14 cellular contexts compared by ENCODE assay signal in genomic region chr5:135645336-135645735, GRCh38.
DNase-seq lines count a peak whose midpoint lies in the region; TF ChIP-seq lines count a peak whose summit lies in the region.
"Had no signal": no experiment of that assay in that cellular context is flagged by ENCODE, and none has a peak within 500 bp of the region (broad histone marks: within the 10 kb centered on the region; RNA-seq: fewer than 3 reads in every experiment).

No MANE protein-coding gene starts in this region.

- WGBS in smooth muscle cell (ENCODE audit: low lambda C conversion rate), result 90% methylated on average over 6 of the region's 6 CpGs

- H3K27ac ChIP-seq in breast epithelium (peak overlapping the region; percentile 63 to 77), smooth muscle cell (ENCODE audit: low read depth) (peak overlapping the region; percentile 33)
- no peak overlapping the region for H3K27ac ChIP-seq in effector memory CD4-positive, alpha-beta T cell (ENCODE audit: insufficient read depth, low read length, poor library complexity, severe bottlenecking)
- H3K27ac ChIP-seq: HL-60 had no signal

- H3K4me1 ChIP-seq in breast epithelium (no peaks in the 10 kb centered on the region), smooth muscle cell (ENCODE audit: low read depth) (peaks cover 4% of the 10 kb centered on the region)
- H3K4me1 ChIP-seq in effector memory CD4-positive, alpha-beta T cell (ENCODE audit: control insufficient read depth, insufficient read depth, low read length, poor library complexity, severe bottlenecking), result no peaks in the 10 kb centered on the region

- no peaks in the 10 kb centered on the region for H4K20me1 ChIP-seq in smooth muscle cell (ENCODE audit: low read depth)

- H3K79me2 ChIP-seq in smooth muscle cell (ENCODE audit: low read depth), result no peaks in the 10 kb centered on the region

- DNase-seq in MV-4-11 (lab: John Stamatoyannopoulos, UW) (peak; percentile 51), breast epithelium (ENCODE audit: low spot score in 2 of 2) (no peak), islet precursor cell (peak; percentile 16), smooth muscle cell (lab: John Stamatoyannopoulos, UW; ENCODE audit: unreplicated experiment) (no peak), HEK293T (ENCODE audit: extremely low spot score) (no peak)
- DNase-seq in NK-92 treated with Interleukin-12 subunit alpha and Interleukin-12 subunit beta, amount 100 ng/mL, for 24 hours (lab: John Stamatoyannopoulos, UW), result no peak
- DNase-seq in effector memory CD4-positive, alpha-beta T cell, result no peak
- DNase-seq: CD4-positive, alpha-beta T cell; EL; H9; NCI-H1092 treated with DMSO at 0.1 percent for 48 hours; NCI-H524 had no signal

- H3K36me3 ChIP-seq in breast epithelium (no peaks in the 10 kb centered on the region), smooth muscle cell (ENCODE audit: low read depth) (no peaks in the 10 kb centered on the region)
- H3K36me3 ChIP-seq in effector memory CD4-positive, alpha-beta T cell (ENCODE audit: control insufficient read depth, insufficient read depth, low read length), result no peaks in the 10 kb centered on the region

- H2AFZ ChIP-seq in smooth muscle cell (ENCODE audit: low read depth), result no peak overlapping the region

- TF ChIP-seq CTCF in breast epithelium (IDR thresholded peaks at IDR 0.05) (no peak), smooth muscle cell (IDR thresholded peaks at IDR 0.05; ENCODE audit: borderline replicate concordance, insufficient read depth, poor library complexity, severe bottlenecking) (no peak)

- peaks cover 21% of the 10 kb centered on the region for H3F3A ChIP-seq in smooth muscle cell (ENCODE audit: low read depth)

- no peak overlapping the region for H3K4me3 ChIP-seq in breast epithelium
- no peak overlapping the region for H3K4me3 ChIP-seq in smooth muscle cell
- no peak overlapping the region for H3K4me3 ChIP-seq in effector memory CD4-positive, alpha-beta T cell (ENCODE audit: insufficient read depth, low read depth, low read length, poor library complexity, severe bottlenecking)
- H3K4me3 ChIP-seq: K562 had no signal

- TF ChIP-seq POLR2A in breast epithelium (IDR thresholded peaks at IDR 0.05), result no peak

- no peak overlapping the region for H3K9ac ChIP-seq in smooth muscle cell (ENCODE audit: low read depth)

- no peaks in the 10 kb centered on the region for H3K27me3 ChIP-seq in breast epithelium
- H3K27me3 ChIP-seq in smooth muscle cell (ENCODE audit: low read depth), result no peaks in the 10 kb centered on the region
- no peaks in the 10 kb centered on the region for H3K27me3 ChIP-seq in effector memory CD4-positive, alpha-beta T cell (replicated peaks; ENCODE audit: control insufficient read depth, insufficient read depth, low read length, poor library complexity, severe bottlenecking)

- no peaks in the 10 kb centered on the region for H3K9me3 ChIP-seq in breast epithelium
- H3K9me3 ChIP-seq in smooth muscle cell (replicated peaks; ENCODE audit: low read depth), result no peaks in the 10 kb centered on the region
- H3K9me3 ChIP-seq in effector memory CD4-positive, alpha-beta T cell (ENCODE audit: control insufficient read depth, low read length), result no peaks in the 10 kb centered on the region

- POLR2A ChIA-PET in HEK293T (lab: Yijun Ruan, JAX), result no interaction called here

- intact Hi-C loops in breast epithelium (cut with DNase I; ENCODE audit: low total_unique reads), result no loop called here

- CTCF ChIA-PET in HEK293T (lab: Yijun Ruan, JAX), result no interaction called here

- H3K4me2 ChIP-seq in smooth muscle cell, result peak overlapping the region; percentile 51

TF ChIP-seq in HEK293T, 16 proteins besides CTCF, POLR2A, EP300 and RAD21:
- TF ChIP-seq L3MBTL2 (conservative IDR thresholded peaks at IDR 0.05) (no peak), ARNT (IDR thresholded peaks at IDR 0.05) (no peak), HDGF (IDR thresholded peaks at IDR 0.05; ENCODE audit: borderline replicate concordance) (no peak), BHLHE40 (IDR thresholded peaks at IDR 0.05; ENCODE audit: borderline replicate concordance) (no peak), SUZ12 (IDR thresholded peaks at IDR 0.05) (no peak), PKNOX1 (IDR thresholded peaks at IDR 0.05) (no peak), CTBP1 (IDR thresholded peaks at IDR 0.05; ENCODE audit: borderline replicate concordance) (no peak), TARDBP (IDR thresholded peaks at IDR 0.05) (no peak), ELF4 (IDR thresholded peaks at IDR 0.05) (no peak), NFRKB (IDR thresholded peaks at IDR 0.05) (no peak), ZNF384 (IDR thresholded peaks at IDR 0.05) (no peak), FOXM1 (IDR thresholded peaks at IDR 0.05; ENCODE audit: borderline replicate concordance) (no peak), SP1 (IDR thresholded peaks at IDR 0.05) (no peak), FOXA1 (IDR thresholded peaks at IDR 0.05) (no peak), FOXK2 (IDR thresholded peaks at IDR 0.05) (no peak), LEF1 (IDR thresholded peaks at IDR 0.05; ENCODE audit: borderline replicate concordance) (no peak)

Comparison
In these comparisons a context has a peak if more than half of its experiments do, and no peak if none do; other contexts are left out.
1. DNase-seq: peak in MV-4-11 (single experiment) and islet precursor cell (single experiment); none in breast epithelium (0 of 2), smooth muscle cell (single experiment), HEK293T (single experiment), NK-92 treated with Interleukin-12 subunit alpha and Interleukin-12 subunit beta, amount 100 ng/mL, for 24 hours (single experiment) and effector memory CD4-positive, alpha-beta T cell (0 of 3).